ENCODE assay signal across 14 cellular contexts in the genomic region with DNA sequence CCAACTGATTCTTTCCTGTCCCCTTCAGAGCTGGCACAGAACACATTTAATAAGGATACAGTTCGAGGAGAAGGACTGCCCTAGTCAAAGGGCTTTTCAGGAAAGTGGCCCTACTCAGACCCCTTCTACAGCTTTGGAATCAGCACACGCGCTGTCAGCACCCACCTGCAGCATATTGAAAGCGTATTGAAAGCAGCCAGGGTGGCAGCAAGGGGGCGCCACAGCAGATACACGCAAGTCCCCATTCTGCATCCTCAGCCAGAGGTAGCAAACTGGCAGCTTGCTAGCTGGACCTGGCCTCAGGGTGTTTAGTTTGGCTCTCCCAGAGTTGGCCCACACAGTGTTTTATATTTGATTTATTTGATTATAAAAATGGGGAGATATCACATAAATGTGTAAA.
DNase-seq lines count a peak whose midpoint lies in the region; ATAC-seq, FAIRE-seq and TF ChIP-seq lines count a peak whose summit lies in the region.
"Had no signal": no experiment of that assay in that cellular context is flagged by ENCODE, and none has a peak within 500 bp of the region (broad histone marks: within the 10 kb centered on the region; RNA-seq: fewer than 3 reads in every experiment).

No MANE protein-coding gene starts in this region.

- H3K4me1 ChIP-seq in SK-N-SH (ENCODE audit: control insufficient read depth in 1 of 2, insufficient read depth in 2 of 2, low read depth in 1 of 2, low read length in 1 of 2) = peaks cover 0 to 4% of the 10 kb centered on the region in 2 experiments; a peak in 2 of 4 replicates
- no peaks in the 10 kb centered on the region for H3K4me1 ChIP-seq in MM.1S (ENCODE audit: low read length)
- H3K4me1 ChIP-seq in H1 (replicated peaks in 1 of 4; ENCODE audit: control insufficient read depth in 3 of 4, insufficient read depth in 4 of 4, low read length in 3 of 4) = no peaks in the 10 kb centered on the region

- H3K4me1 Mint-ChIP-seq in osteocyte (ENCODE audit: unreplicated experiment) = no peaks in the 10 kb centered on the region
- no peaks in the 10 kb centered on the region for H3K4me1 Mint-ChIP-seq in activated CD8-positive, alpha-beta memory T cell treated with anti-CD3 and anti-CD28 coated beads, Interleukin-2, amount 10 ng/mL, durations not matched to agents 7 days and 5 days
- H3K4me1 Mint-ChIP-seq: memory B cell had no signal

- H3K9me2 ChIP-seq in SK-N-SH (no peaks in the 10 kb centered on the region), MM.1S (replicated peaks; ENCODE audit: insufficient read depth, low read length) (no peaks in the 10 kb centered on the region)

- no peak overlapping the region for H3K27ac ChIP-seq in SK-N-SH (ENCODE audit: low read depth in 2 of 2, low read length in 1 of 2)
- H3K27ac ChIP-seq in MM.1S (ENCODE audit: low read length) = no peak overlapping the region
- no peak overlapping the region for H3K27ac ChIP-seq in H1 (ENCODE audit: low read depth, low read length)
- H3K27ac ChIP-seq: heart right ventricle, KMS-11, ovary had no signal

- H4K20me1 ChIP-seq in SK-N-SH (ENCODE audit: insufficient read depth) (no peaks in the 10 kb centered on the region), MM.1S (ENCODE audit: insufficient read depth, low read length) (no peaks in the 10 kb centered on the region), H1 (replicated peaks in 1 of 2; ENCODE audit: control insufficient read depth in 1 of 2, insufficient read depth in 2 of 2, low read length in 2 of 2) (no peaks in the 10 kb centered on the region)

- H3K4me3 ChIP-seq in SK-N-SH (ENCODE audit: low read depth in 2 of 2, low read length in 1 of 2) = no peak overlapping the region
- no peak overlapping the region for H3K4me3 ChIP-seq in MM.1S (ENCODE audit: low read length)
- H3K4me3 ChIP-seq in H1 (ENCODE audit: extremely low read depth in 1 of 4, insufficient read depth in 2 of 4, low read depth in 3 of 4, low read length in 4 of 4) = no peak overlapping the region
- H3K4me3 ChIP-seq: heart right ventricle, ovary had no signal

- H2BK120ac ChIP-seq in H1 (replicated peaks; ENCODE audit: low read depth, low read length) = no peak overlapping the region

- no peak overlapping the region for H4K5ac ChIP-seq in H1 (ENCODE audit: insufficient read length, low read depth, low read length)

- DNase-seq in SK-N-SH = peak; percentile 27
- no peak for DNase-seq in MM.1S
- DNase-seq in H1 (ENCODE audit: low read depth in 1 of 2, low spot score in 2 of 2) = peak; percentile 47 to 76
- DNase-seq in osteocyte (ENCODE audit: extremely low spot score, unreplicated experiment) = no peak
- no peak for DNase-seq in activated CD8-positive, alpha-beta memory T cell treated with anti-CD3 and anti-CD28 coated beads, Interleukin-2, amount 10 ng/mL, durations not matched to agents 7 days and 5 days
- DNase-seq in middle frontal gyrus (ENCODE audit: extremely low spot score, low spot score) = no peak
- no peak for DNase-seq in NCI-H524 (lab: John Stamatoyannopoulos, UW)
- DNase-seq: heart right ventricle, NCI-H2171 treated with DMSO at 0.1 percent for 48 hours, ovary had no signal

- H2BK20ac ChIP-seq in H1 (ENCODE audit: low read length) = no peak overlapping the region

- no peak overlapping the region for H3K27ac Mint-ChIP-seq in osteocyte (ENCODE audit: unreplicated experiment)
- H3K27ac Mint-ChIP-seq in activated CD8-positive, alpha-beta memory T cell treated with anti-CD3 and anti-CD28 coated beads, Interleukin-2, amount 10 ng/mL, durations not matched to agents 7 days and 5 days = no peak overlapping the region
- H3K27ac Mint-ChIP-seq: dendritic cell treated with granulocyte-macrophage colony-stimulating factor and Interleukin-4, amounts not matched to agents 40 ng/mL and 50 ng/mL, for 4 days; memory B cell had no signal

- no peak overlapping the region for H3K9ac ChIP-seq in SK-N-SH
- no peak overlapping the region for H3K9ac ChIP-seq in MM.1S (ENCODE audit: low read length)
- H3K9ac ChIP-seq in H1 (replicated peaks in 1 of 4; ENCODE audit: extremely low read depth in 1 of 4, low read depth in 3 of 4, low read length in 3 of 4) = no peak overlapping the region
- H3K9ac ChIP-seq: KMS-11 had no signal

- H3K27me3 ChIP-seq in SK-N-SH (ENCODE audit: insufficient read depth) = no peaks in the 10 kb centered on the region
- no peaks in the 10 kb centered on the region for H3K27me3 ChIP-seq in MM.1S (replicated peaks; ENCODE audit: insufficient read depth, low read length)
- H3K27me3 ChIP-seq in H1 (replicated peaks in 1 of 4; ENCODE audit: control insufficient read depth in 3 of 4, extremely low read depth in 1 of 4, insufficient read depth in 3 of 4, low read length in 3 of 4) = no peaks in the 10 kb centered on the region
- H3K27me3 ChIP-seq: heart right ventricle, ovary had no signal

- H2AFZ ChIP-seq in SK-N-SH (ENCODE audit: low read depth) (no peak overlapping the region), MM.1S (ENCODE audit: low read length) (no peak overlapping the region), H1 (ENCODE audit: low read length) (peak overlapping the region; percentile 92; the same call in 1 of the 2 replicates)

- peaks cover 10% of the 10 kb centered on the region for H3K27me3 Mint-ChIP-seq in osteocyte (ENCODE audit: unreplicated experiment)
- H3K27me3 Mint-ChIP-seq in activated CD8-positive, alpha-beta memory T cell treated with anti-CD3 and anti-CD28 coated beads, Interleukin-2, amount 10 ng/mL, durations not matched to agents 7 days and 5 days = no peaks in the 10 kb centered on the region
- H3K27me3 Mint-ChIP-seq: dendritic cell treated with granulocyte-macrophage colony-stimulating factor and Interleukin-4, amounts not matched to agents 40 ng/mL and 50 ng/mL, for 4 days; memory B cell had no signal

- H3K4ac ChIP-seq in H1 (replicated peaks; ENCODE audit: insufficient read length, low read depth, low read length) = no peak overlapping the region

- no peak overlapping the region for H2BK5ac ChIP-seq in H1 (ENCODE audit: low read depth, low read length)

- no peak overlapping the region for H4K91ac ChIP-seq in H1 (replicated peaks; ENCODE audit: insufficient read length, low read length)

- no peak overlapping the region for H3K4me3 Mint-ChIP-seq in osteocyte (ENCODE audit: unreplicated experiment)
- no peak overlapping the region for H3K4me3 Mint-ChIP-seq in activated CD8-positive, alpha-beta memory T cell treated with anti-CD3 and anti-CD28 coated beads, Interleukin-2, amount 10 ng/mL, durations not matched to agents 7 days and 5 days
- H3K4me3 Mint-ChIP-seq: dendritic cell treated with granulocyte-macrophage colony-stimulating factor and Interleukin-4, amounts not matched to agents 40 ng/mL and 50 ng/mL, for 4 days; memory B cell had no signal

- 0 out of 2 replicates have a peak overlapping the region, but pooled peaks have one; percentile 17 for H2BK12ac ChIP-seq in H1 (ENCODE audit: low read depth, low read length)

- TF ChIP-seq EP300 in SK-N-SH (IDR thresholded peaks at IDR 0.05; ENCODE audit: borderline replicate concordance in 1 of 2, low read depth in 1 of 2, low read length in 1 of 2) = no peak
- no peak for TF ChIP-seq EP300 in H1 (IDR thresholded peaks at IDR 0.05; ENCODE audit: borderline replicate concordance in 1 of 2, low read depth in 2 of 2, low read length in 2 of 2)

- H3K4me2 ChIP-seq in SK-N-SH (no peak overlapping the region), MM.1S (ENCODE audit: low read depth, low read length) (no peak overlapping the region), H1 (ENCODE audit: insufficient read depth in 1 of 2, low read depth in 2 of 2, low read length in 2 of 2) (0 out of 4 replicates have a peak overlapping the region, but pooled peaks of 1 of the 2 experiments have one; percentile 25)
- H3K4me2 ChIP-seq: KMS-11 had no signal

- 91% methylated on average over 6 of the region's 6 CpGs for WGBS in SK-N-SH (ENCODE audit: low lambda C conversion rate)
- WGBS in H1 (ENCODE audit: extremely low coverage in 1 of 2, insufficient coverage in 1 of 2, insufficient read length in 1 of 2, insufficient replicate concordance in 2 of 2, low coverage in 1 of 2, low lambda C conversion rate in 2 of 2, missing lambda C conversion rate in 1 of 2), 2 experiments = 24% methylated on average over 6 of the region's 6 CpGs; no CpG with 5 or more reads in 1 of the 2 experiments

- H2AK5ac ChIP-seq in H1 (ENCODE audit: low read depth, low read length) = no peak overlapping the region

- H3K56ac ChIP-seq in H1 (replicated peaks; ENCODE audit: insufficient read length, low read depth, low read length) = no peak overlapping the region

- TF ChIP-seq CTCF in SK-N-SH (IDR thresholded peaks at IDR 0.05) (peak; percentile 45), MM.1S (IDR thresholded peaks at IDR 0.05; ENCODE audit: low read length) (0 out of 2 replicates have a peak, but pooled peaks have one; percentile 4), H1 (IDR thresholded peaks at IDR 0.05; ENCODE audit: control extremely low read depth in 1 of 3, insufficient read depth in 1 of 3, low read depth in 1 of 3, low read length in 3 of 3) (peak; percentile 75 to 95 (median 93)), osteocyte (IDR thresholded peaks at IDR 0.05) (peak; percentile 40)

- TF ChIP-seq POLR2A in H1 (IDR thresholded peaks at IDR 0.05; ENCODE audit: control extremely low read depth in 1 of 2, low read depth in 2 of 2, low read length in 2 of 2) = no peak

- H3K23me2 ChIP-seq in H1 (ENCODE audit: low read depth, low read length) = no peaks in the 10 kb centered on the region

- H3K36me3 ChIP-seq in SK-N-SH (replicated peaks in 1 of 2; ENCODE audit: control insufficient read depth in 1 of 2, insufficient read depth in 2 of 2, low read length in 1 of 2) (peaks cover 0 to 8% of the 10 kb centered on the region in 2 experiments), MM.1S (replicated peaks; ENCODE audit: insufficient read depth, low read length) (no peaks in the 10 kb centered on the region), H1 (ENCODE audit: control insufficient read depth in 2 of 4, insufficient read depth in 4 of 4, low read length in 3 of 4) (no peaks in the 10 kb centered on the region)
- H3K36me3 ChIP-seq: heart right ventricle, ovary had no signal

- H3F3A ChIP-seq in SK-N-SH (replicated peaks; ENCODE audit: insufficient read depth) = no peaks in the 10 kb centered on the region
- H3F3A ChIP-seq in MM.1S (ENCODE audit: insufficient read depth, low read length) = no peaks in the 10 kb centered on the region

- no peaks in the 10 kb centered on the region for H3K36me3 Mint-ChIP-seq in osteocyte (ENCODE audit: unreplicated experiment)
- H3K36me3 Mint-ChIP-seq in activated CD8-positive, alpha-beta memory T cell treated with anti-CD3 and anti-CD28 coated beads, Interleukin-2, amount 10 ng/mL, durations not matched to agents 7 days and 5 days = no peaks in the 10 kb centered on the region

- no peak overlapping the region for H2BK15ac ChIP-seq in H1 (ENCODE audit: low read length)

- FAIRE-seq in H1 (lab: Jason Lieb, UNC) = no peak

- no peak overlapping the region for H4K8ac ChIP-seq in H1 (ENCODE audit: extremely low read depth, insufficient read depth, low read length)

- CTCF ChIA-PET in SK-N-SH (lab: Yijun Ruan, JAX) (interaction anchor here (0.7 to 3.0 kb wide), 6 partner anchors 12 to 170 kb away, joined by 3 to 22 read pairs (median 3); no protein-coding TSS in a partner anchor), H1 (lab: Charles Lee; ENCODE audit: partially characterized antibody) (interaction anchor here (0.7 to 3.0 kb wide), 38 partner anchors 8 to 659 kb away, joined by 3 to 27 read pairs (median 4); no protein-coding TSS in a partner anchor)
- CTCF ChIA-PET in activated CD8-positive, alpha-beta memory T cell treated with anti-CD3 and anti-CD28 coated beads, Interleukin-2, amount 10 ng/mL, durations not matched to agents 7 days and 5 days (lab: Charles Lee) = no interaction called here

- peaks cover 3% of the 10 kb centered on the region for H3K9me3 Mint-ChIP-seq in osteocyte (ENCODE audit: unreplicated experiment)
- H3K9me3 Mint-ChIP-seq in activated CD8-positive, alpha-beta memory T cell treated with anti-CD3 and anti-CD28 coated beads, Interleukin-2, amount 10 ng/mL, durations not matched to agents 7 days and 5 days (ENCODE audit: low read depth) = peaks cover 3% of the 10 kb centered on the region

- ATAC-seq in SK-N-SH treated with all-trans-retinoic acid at 6 μM for 48 hours = no peak
- ATAC-seq in activated CD8-positive, alpha-beta memory T cell treated with anti-CD3 and anti-CD28 coated beads, Interleukin-2, amount 10 ng/mL, durations not matched to agents 7 days and 5 days = no peak
- ATAC-seq: heart right ventricle had no signal

- H3K14ac ChIP-seq in H1 (ENCODE audit: insufficient read length) = no peak overlapping the region

- no peaks in the 10 kb centered on the region for H3K79me1 ChIP-seq in H1 (ENCODE audit: low read depth, low read length)

- no peak overlapping the region for H3K18ac ChIP-seq in H1 (ENCODE audit: extremely low read depth, low read length)

- POLR2A ChIA-PET in SK-N-SH (lab: Yijun Ruan, JAX) (no interaction called here), H1 (lab: Charles Lee; ENCODE audit: partially characterized antibody) (interaction anchor here (1.1 kb wide), 1 partner anchor 130 kb away, joined by 3 read pairs; the partner anchor contains the start of gene RDH14)

- H3K79me2 ChIP-seq in SK-N-SH (ENCODE audit: insufficient read depth) (no peaks in the 10 kb centered on the region), MM.1S (ENCODE audit: low read length) (no peaks in the 10 kb centered on the region), H1 (ENCODE audit: control insufficient read depth in 1 of 2, insufficient read depth in 2 of 2, low read length in 2 of 2) (no peaks in the 10 kb centered on the region)

- peak; percentile 23 for TF ChIP-seq RAD21 in SK-N-SH (IDR thresholded peaks at IDR 0.05; ENCODE audit: low read length)
- TF ChIP-seq RAD21 in H1 (IDR thresholded peaks at IDR 0.05 in 1 of 2, conservative IDR thresholded peaks at IDR 0.05 in 1 of 2; ENCODE audit: low read depth in 2 of 2, low read length in 2 of 2) = peak; percentile 61 to 67

- no peaks in the 10 kb centered on the region for H3K9me3 ChIP-seq in SK-N-SH
- H3K9me3 ChIP-seq in MM.1S (replicated peaks; ENCODE audit: insufficient read depth, low read length) = no peaks in the 10 kb centered on the region
- H3K9me3 ChIP-seq in H1 (ENCODE audit: insufficient read depth in 2 of 2, low read depth in 1 of 2, low read length in 1 of 2) = no peaks in the 10 kb centered on the region
- H3K9me3 ChIP-seq: ovary had no signal

- H3K23ac ChIP-seq in H1 (ENCODE audit: insufficient read length) = no peak overlapping the region

Comparison
In these comparisons a context has a peak if more than half of its experiments do, and no peak if none do; other contexts are left out.
1. DNase-seq: peak in SK-N-SH (single experiment) and H1 (2 of 2); none in MM.1S (single experiment), osteocyte (single experiment), activated CD8-positive, alpha-beta memory T cell treated with anti-CD3 and anti-CD28 coated beads, Interleukin-2, amount 10 ng/mL, durations not matched to agents 7 days and 5 days (single experiment), middle frontal gyrus (single experiment) and NCI-H524 (0 of 2).
2. CTCF ChIP-seq: peak in every context shown above with its lines; median percentile 93 in H1; 45 in SK-N-SH; 40 in osteocyte; 4 in MM.1S.
3. Of the 17 proteins assayed by ChIP-seq in both H1 and SK-N-SH: peak only in H1: MAX; only in SK-N-SH: none; in both: CTCF and RAD21; in neither: 14.